In the genomic region with DNA sequence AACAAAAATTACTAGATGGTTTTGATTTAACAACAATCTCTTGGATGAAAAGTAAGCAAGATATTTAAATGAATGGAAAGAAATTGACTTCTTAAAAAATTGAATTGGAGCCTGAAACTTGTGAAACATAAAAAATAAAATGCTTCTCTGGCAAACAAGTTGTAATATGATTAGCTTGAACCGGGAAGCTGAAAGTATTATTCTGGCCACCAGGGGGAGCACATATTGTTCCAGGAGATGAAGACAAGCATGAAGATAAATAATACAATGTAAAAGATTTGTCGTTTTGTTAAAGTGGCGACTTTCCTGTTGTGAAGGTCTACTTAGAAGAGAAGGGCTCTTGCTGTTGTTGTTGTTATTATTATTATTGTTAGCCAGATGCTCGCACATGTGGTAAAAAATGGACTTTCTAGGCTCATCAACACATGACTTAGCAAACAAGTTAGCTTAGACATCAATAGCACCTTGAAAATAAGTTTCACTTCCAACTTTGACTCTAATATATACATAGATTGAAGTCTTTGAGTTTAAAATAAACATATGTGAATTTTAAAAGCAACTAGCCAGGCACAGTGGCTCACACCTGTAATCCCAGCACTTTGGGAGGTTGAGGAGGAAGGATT, we compare ENCODE assay signal across 8 cellular contexts. TPM values are rescaled to one million over a fixed set of nuclear protein-coding genes. Genes with fewer than 3 reads are reported as not detected.
DNase-seq lines count a peak whose midpoint lies in the region; ATAC-seq, FAIRE-seq and TF ChIP-seq lines count a peak whose summit lies in the region.

No MANE protein-coding gene starts in this region.

- no peak overlapping the region for H3K27ac Mint-ChIP-seq in activated CD8-positive, alpha-beta memory T cell treated with anti-CD3 and anti-CD28 coated beads, Interleukin-2, amount 10 ng/mL, durations not matched to agents 7 days and 5 days
- no peak overlapping the region for H3K27ac Mint-ChIP-seq in astrocyte (ENCODE audit: unreplicated experiment)

- peaks cover 11% of the 10 kb centered on the region for H3K27me3 ChIP-seq in astrocyte (ENCODE audit: insufficient read depth, low read length)

- H4K20me1 ChIP-seq in astrocyte (ENCODE audit: insufficient read depth, low read length): no peaks in the 10 kb centered on the region

- peaks cover 3% of the 10 kb centered on the region for H3K9me3 ChIP-seq in astrocyte (ENCODE audit: insufficient read depth, low read depth, low read length)

- no peak overlapping the region for H3K27ac ChIP-seq in astrocyte (ENCODE audit: low read depth, low read length)

- no peak overlapping the region for H3K4me3 ChIP-seq in astrocyte (ENCODE audit: insufficient read depth, low read depth, low read length)

- TF ChIP-seq CTCF in astrocyte (IDR thresholded peaks at IDR 0.05; ENCODE audit: insufficient read depth, low read depth, low read length): peak; percentile 80

- H3K36me3 ChIP-seq in astrocyte (ENCODE audit: insufficient read depth, low read length): no peaks in the 10 kb centered on the region

- H3K4me1 Mint-ChIP-seq in activated CD8-positive, alpha-beta memory T cell treated with anti-CD3 and anti-CD28 coated beads, Interleukin-2, amount 10 ng/mL, durations not matched to agents 7 days and 5 days: no peaks in the 10 kb centered on the region
- no peaks in the 10 kb centered on the region for H3K4me1 Mint-ChIP-seq in astrocyte (ENCODE audit: low read depth, unreplicated experiment)

- no peak overlapping the region for H3K4me2 ChIP-seq in astrocyte (ENCODE audit: low read length)

- no peak overlapping the region for H3K9ac ChIP-seq in astrocyte (ENCODE audit: low read length)

- peak; percentile 43 for FAIRE-seq in astrocyte (lab: Jason Lieb, UNC)

- no peak overlapping the region for H2AFZ ChIP-seq in astrocyte (ENCODE audit: low read depth, low read length)

- peak; percentile 56 for DNase-seq in activated CD8-positive, alpha-beta memory T cell treated with anti-CD3 and anti-CD28 coated beads, Interleukin-2, amount 10 ng/mL, durations not matched to agents 7 days and 5 days
- no peak for DNase-seq in activated CD8-positive, alpha-beta memory T cell treated with anti-CD3 and anti-CD28 coated beads for 24 hours
- DNase-seq in HK-2 (ENCODE audit: unreplicated experiment) (peak; percentile 57), NCI-H748 (lab: John Stamatoyannopoulos, UW; ENCODE audit: unreplicated experiment) (peak; percentile 73), astrocyte (ENCODE audit: low read depth) (peak; percentile 14), kidney tubule cell (ENCODE audit: low spot score) (peak; percentile 56), stromal cell of bone marrow (ENCODE audit: low read depth) (peak; percentile 40)

- H3K4me1 ChIP-seq in astrocyte (ENCODE audit: insufficient read depth, low read length): no peaks in the 10 kb centered on the region

- no peaks in the 10 kb centered on the region for H3K36me3 Mint-ChIP-seq in activated CD8-positive, alpha-beta memory T cell treated with anti-CD3 and anti-CD28 coated beads, Interleukin-2, amount 10 ng/mL, durations not matched to agents 7 days and 5 days
- H3K36me3 Mint-ChIP-seq in astrocyte (ENCODE audit: low read depth, unreplicated experiment): no peaks in the 10 kb centered on the region

- H3K9me3 Mint-ChIP-seq in activated CD8-positive, alpha-beta memory T cell treated with anti-CD3 and anti-CD28 coated beads, Interleukin-2, amount 10 ng/mL, durations not matched to agents 7 days and 5 days (ENCODE audit: low read depth): no peaks in the 10 kb centered on the region
- H3K9me3 Mint-ChIP-seq in astrocyte (ENCODE audit: unreplicated experiment): peaks cover 4% of the 10 kb centered on the region

- no peak for ATAC-seq in activated CD8-positive, alpha-beta memory T cell treated with anti-CD3 and anti-CD28 coated beads, Interleukin-2, amount 10 ng/mL, durations not matched to agents 7 days and 5 days
- ATAC-seq in GM19395 (IDR thresholded peaks at IDR 0.05; ENCODE audit: unreplicated experiment): no peak

- H3K79me2 ChIP-seq in astrocyte (ENCODE audit: insufficient read depth, low read length): no peaks in the 10 kb centered on the region

- peaks cover 30% of the 10 kb centered on the region for H3K27me3 Mint-ChIP-seq in activated CD8-positive, alpha-beta memory T cell treated with anti-CD3 and anti-CD28 coated beads, Interleukin-2, amount 10 ng/mL, durations not matched to agents 7 days and 5 days
- H3K27me3 Mint-ChIP-seq in astrocyte (ENCODE audit: low read depth, unreplicated experiment): peaks cover 56% of the 10 kb centered on the region

- CTCF ChIA-PET in activated CD8-positive, alpha-beta memory T cell treated with anti-CD3 and anti-CD28 coated beads, Interleukin-2, amount 10 ng/mL, durations not matched to agents 7 days and 5 days (lab: Charles Lee): interaction anchor here (0.6 to 2.6 kb wide), 13 partner anchors 8 to 1754 kb away, joined by 3 to 6 read pairs (median 3); a partner anchor contains a TSS

- no peak overlapping the region for H3K4me3 Mint-ChIP-seq in activated CD8-positive, alpha-beta memory T cell treated with anti-CD3 and anti-CD28 coated beads, Interleukin-2, amount 10 ng/mL, durations not matched to agents 7 days and 5 days
- H3K4me3 Mint-ChIP-seq in astrocyte (ENCODE audit: unreplicated experiment): no peak overlapping the region

RNA-seq across cellular contexts. Expression of a gene that starts 14.2 kb away (rescaled TPM):
- not detected for total RNA-seq in activated CD8-positive, alpha-beta memory T cell treated with anti-CD3 and anti-CD28 coated beads, Interleukin-2, amount 10 ng/mL, durations not matched to agents 7 days and 5 days
- total RNA-seq in astrocyte: not detected in 2 replicates
